In the genomic region with DNA sequence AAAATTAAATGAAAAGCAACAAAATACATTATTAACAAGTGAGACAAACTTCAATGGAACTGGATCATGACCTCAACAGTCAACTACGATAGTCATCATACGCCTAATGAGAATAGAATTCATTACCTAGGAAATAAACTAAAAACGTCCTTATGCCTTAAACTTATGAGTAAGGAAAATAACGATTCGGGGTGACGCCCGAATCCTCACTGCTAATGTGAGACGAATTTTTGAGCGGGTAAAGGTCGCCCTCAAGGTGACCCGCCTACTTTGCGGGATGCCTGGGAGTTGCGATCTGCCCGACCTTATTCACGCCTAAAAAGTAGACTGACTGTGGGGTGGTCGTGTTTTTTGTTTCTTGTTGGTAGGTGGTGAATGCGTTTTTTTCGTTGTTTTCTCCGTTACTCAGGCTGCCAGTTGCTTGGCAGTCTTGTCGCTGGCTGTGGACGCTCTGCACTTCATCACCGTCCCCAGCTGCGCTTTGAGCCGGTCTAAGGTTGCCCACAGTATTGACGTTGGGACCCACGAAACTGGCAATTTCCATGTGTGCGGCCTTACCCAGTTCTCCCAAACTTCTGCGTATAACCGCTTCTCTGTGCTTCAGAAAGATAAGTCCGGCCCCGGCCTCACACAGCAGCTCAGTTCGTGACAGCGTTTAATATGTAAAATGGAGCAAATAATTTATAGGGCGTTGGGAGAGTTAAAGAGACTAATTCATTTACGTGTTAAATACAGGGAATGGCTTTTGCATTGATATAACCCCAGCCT, we compare ENCODE assay signal across 1 cellular context.
TF ChIP-seq lines count a peak whose summit lies in the region.

No MANE protein-coding gene starts in this region.

TF ChIP-seq in HepG2, 621 proteins besides CTCF, POLR2A, EP300 and RAD21 (continued from another document):
- TF ChIP-seq, protein P1, sequence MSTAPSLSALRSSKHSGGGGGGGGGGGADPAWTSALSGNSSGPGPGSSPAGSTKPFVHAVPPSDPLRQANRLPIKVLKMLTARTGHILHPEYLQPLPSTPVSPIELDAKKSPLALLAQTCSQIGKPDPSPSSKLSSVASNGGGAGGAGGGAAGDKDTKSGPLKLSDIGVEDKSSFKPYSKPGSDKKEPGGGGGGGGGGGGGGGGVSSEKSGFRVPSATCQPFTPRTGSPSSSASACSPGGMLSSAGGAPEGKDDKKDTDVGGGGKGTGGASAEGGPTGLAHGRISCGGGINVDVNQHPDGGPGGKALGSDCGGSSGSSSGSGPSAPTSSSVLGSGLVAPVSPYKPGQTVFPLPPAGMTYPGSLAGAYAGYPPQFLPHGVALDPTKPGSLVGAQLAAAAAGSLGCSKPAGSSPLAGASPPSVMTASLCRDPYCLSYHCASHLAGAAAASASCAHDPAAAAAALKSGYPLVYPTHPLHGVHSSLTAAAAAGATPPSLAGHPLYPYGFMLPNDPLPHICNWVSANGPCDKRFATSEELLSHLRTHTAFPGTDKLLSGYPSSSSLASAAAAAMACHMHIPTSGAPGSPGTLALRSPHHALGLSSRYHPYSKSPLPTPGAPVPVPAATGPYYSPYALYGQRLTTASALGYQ (CRISPR knock-in tag; IDR thresholded peaks at IDR 0.05): peak; percentile 81; the same call in 1 of the 2 replicates
- no peak for TF ChIP-seq ZNF737 (CRISPR knock-in tag; IDR thresholded peaks at IDR 0.05; ENCODE audit: borderline replicate concordance)
- peak; percentile 88 for TF ChIP-seq CREM (IDR thresholded peaks at IDR 0.05)
- TF ChIP-seq CREM (CRISPR knock-in tag; IDR thresholded peaks at IDR 0.05): no peak
- TF ChIP-seq, protein P2, sequence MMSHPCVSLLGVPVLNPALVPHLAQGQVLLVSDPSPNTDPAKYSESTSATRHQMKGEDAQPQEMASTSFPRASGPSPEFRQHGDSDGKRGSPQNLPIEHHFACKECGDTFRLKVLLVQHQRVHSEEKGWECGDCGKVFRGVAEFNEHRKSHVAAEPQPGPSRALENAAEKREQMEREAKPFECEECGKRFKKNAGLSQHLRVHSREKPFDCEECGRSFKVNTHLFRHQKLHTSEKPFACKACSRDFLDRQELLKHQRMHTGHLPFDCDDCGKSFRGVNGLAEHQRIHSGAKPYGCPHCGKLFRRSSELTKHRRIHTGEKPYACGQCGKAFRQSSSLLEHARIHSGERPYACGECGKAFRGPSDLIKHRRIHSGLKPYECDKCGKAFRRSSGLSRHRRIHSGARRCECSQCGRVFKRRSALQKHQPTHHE (CRISPR knock-in tag; IDR thresholded peaks at IDR 0.05; ENCODE audit: borderline replicate concordance): peak; percentile 98; the same call in 1 of the 2 replicates
- no peak for TF ChIP-seq MAFK (conservative IDR thresholded peaks at IDR 0.05 in 1 of 2, IDR thresholded peaks at IDR 0.05 in 1 of 2; ENCODE audit: low read length in 2 of 2)
- TF ChIP-seq, protein P3, sequence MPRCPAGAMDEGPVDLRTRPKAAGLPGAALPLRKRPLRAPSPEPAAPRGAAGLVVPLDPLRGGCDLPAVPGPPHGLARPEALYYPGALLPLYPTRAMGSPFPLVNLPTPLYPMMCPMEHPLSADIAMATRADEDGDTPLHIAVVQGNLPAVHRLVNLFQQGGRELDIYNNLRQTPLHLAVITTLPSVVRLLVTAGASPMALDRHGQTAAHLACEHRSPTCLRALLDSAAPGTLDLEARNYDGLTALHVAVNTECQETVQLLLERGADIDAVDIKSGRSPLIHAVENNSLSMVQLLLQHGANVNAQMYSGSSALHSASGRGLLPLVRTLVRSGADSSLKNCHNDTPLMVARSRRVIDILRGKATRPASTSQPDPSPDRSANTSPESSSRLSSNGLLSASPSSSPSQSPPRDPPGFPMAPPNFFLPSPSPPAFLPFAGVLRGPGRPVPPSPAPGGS (CRISPR knock-in tag; IDR thresholded peaks at IDR 0.05): no peak; the same call in 1 of the 2 replicates
- TF ChIP-seq KDM5A (IDR thresholded peaks at IDR 0.05; ENCODE audit: borderline replicate concordance, low read length): no peak
- TF ChIP-seq HNRNPLL (IDR thresholded peaks at IDR 0.05; ENCODE audit: low read depth, low read length, poor library complexity, severe bottlenecking): peak; percentile 50
- TF ChIP-seq, protein P4, sequence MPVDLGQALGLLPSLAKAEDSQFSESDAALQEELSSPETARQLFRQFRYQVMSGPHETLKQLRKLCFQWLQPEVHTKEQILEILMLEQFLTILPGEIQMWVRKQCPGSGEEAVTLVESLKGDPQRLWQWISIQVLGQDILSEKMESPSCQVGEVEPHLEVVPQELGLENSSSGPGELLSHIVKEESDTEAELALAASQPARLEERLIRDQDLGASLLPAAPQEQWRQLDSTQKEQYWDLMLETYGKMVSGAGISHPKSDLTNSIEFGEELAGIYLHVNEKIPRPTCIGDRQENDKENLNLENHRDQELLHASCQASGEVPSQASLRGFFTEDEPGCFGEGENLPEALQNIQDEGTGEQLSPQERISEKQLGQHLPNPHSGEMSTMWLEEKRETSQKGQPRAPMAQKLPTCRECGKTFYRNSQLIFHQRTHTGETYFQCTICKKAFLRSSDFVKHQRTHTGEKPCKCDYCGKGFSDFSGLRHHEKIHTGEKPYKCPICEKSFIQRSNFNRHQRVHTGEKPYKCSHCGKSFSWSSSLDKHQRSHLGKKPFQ (CRISPR knock-in tag; IDR thresholded peaks at IDR 0.05; ENCODE audit: insufficient replicate concordance): peak; percentile 53
- TF ChIP-seq, protein P5, sequence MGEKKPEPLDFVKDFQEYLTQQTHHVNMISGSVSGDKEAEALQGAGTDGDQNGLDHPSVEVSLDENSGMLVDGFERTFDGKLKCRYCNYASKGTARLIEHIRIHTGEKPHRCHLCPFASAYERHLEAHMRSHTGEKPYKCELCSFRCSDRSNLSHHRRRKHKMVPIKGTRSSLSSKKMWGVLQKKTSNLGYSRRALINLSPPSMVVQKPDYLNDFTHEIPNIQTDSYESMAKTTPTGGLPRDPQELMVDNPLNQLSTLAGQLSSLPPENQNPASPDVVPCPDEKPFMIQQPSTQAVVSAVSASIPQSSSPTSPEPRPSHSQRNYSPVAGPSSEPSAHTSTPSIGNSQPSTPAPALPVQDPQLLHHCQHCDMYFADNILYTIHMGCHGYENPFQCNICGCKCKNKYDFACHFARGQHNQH (CRISPR knock-in tag; IDR thresholded peaks at IDR 0.05): peak; percentile 89
- TF ChIP-seq ZNF335 (CRISPR knock-in tag; IDR thresholded peaks at IDR 0.05): peak; percentile 88; the same call in 1 of the 2 replicates
- peak; percentile 32; the same call in 1 of the 2 replicates for TF ChIP-seq RCOR2 (CRISPR knock-in tag; IDR thresholded peaks at IDR 0.05)
